9 cellular contexts compared by ENCODE assay signal in genomic region chr21:33299181-33299752, GRCh38. TPM values are rescaled to one million over a fixed set of nuclear protein-coding genes. Genes with fewer than 3 reads are reported as not detected.
DNase-seq lines count a peak whose midpoint lies in the region; ATAC-seq and TF ChIP-seq lines count a peak whose summit lies in the region.
"Had no signal": no experiment of that assay in that cellular context is flagged by ENCODE, and none has a peak within 500 bp of the region (broad histone marks: within the 10 kb centered on the region; RNA-seq: fewer than 3 reads in every experiment).

No MANE protein-coding gene starts in this region.

- H3K27ac ChIP-seq in CD8-positive, alpha-beta T cell (ENCODE audit: low read depth, low read length) = peak overlapping the region; percentile 4
- peak overlapping the region; percentile 7 for H3K27ac ChIP-seq in parathyroid adenoma

- no peaks in the 10 kb centered on the region for H3K27me3 ChIP-seq in CD8-positive, alpha-beta T cell (ENCODE audit: insufficient read depth, low read length)
- no peaks in the 10 kb centered on the region for H3K27me3 ChIP-seq in parathyroid adenoma (ENCODE audit: control insufficient read depth, insufficient read depth, low read length)

- peaks cover 19% of the 10 kb centered on the region for H3K36me3 Mint-ChIP-seq in CD8-positive, alpha-beta T cell

- peak overlapping the region; percentile 24 for H3K4me3 ChIP-seq in CD8-positive, alpha-beta T cell (ENCODE audit: low read depth, low read length)
- no peak overlapping the region for H3K4me3 ChIP-seq in parathyroid adenoma (ENCODE audit: low read depth, low read length)
- H3K4me3 ChIP-seq: skin epidermis had no signal

- no peak overlapping the region for H3K4me2 ChIP-seq in parathyroid adenoma (ENCODE audit: low read length)

- TF ChIP-seq CTCF in CD8-positive, alpha-beta T cell (IDR thresholded peaks at IDR 0.05) = peak; percentile 29
- TF ChIP-seq CTCF in parathyroid adenoma (IDR thresholded peaks at IDR 0.05) = no peak

- peaks cover 36% of the 10 kb centered on the region for H3K4me1 ChIP-seq in CD8-positive, alpha-beta T cell (ENCODE audit: insufficient read depth, low read length)
- no peaks in the 10 kb centered on the region for H3K4me1 ChIP-seq in parathyroid adenoma

- peak overlapping the region; percentile 72 for H3K4me3 Mint-ChIP-seq in CD8-positive, alpha-beta T cell

- intact Hi-C loops in CD8-positive, alpha-beta T cell (cut with DNase I, micrococcal nuclease) = no loop called here

- peaks cover 44% of the 10 kb centered on the region for H3K4me1 Mint-ChIP-seq in CD8-positive, alpha-beta T cell (ENCODE audit: low read depth)

- peak in 5 of 7 experiments; percentile 9 to 68 (median 31) for DNase-seq in CD8-positive, alpha-beta T cell
- peak; percentile 44 for DNase-seq in LoVo (ENCODE audit: low spot score)
- peak; percentile 50 to 56 for DNase-seq in activated T-cell treated with anti-CD3 and anti-CD28 coated beads, Interleukin-2, amount 50 U/mL, for 48 hours
- DNase-seq in SW480 (ENCODE audit: low spot score) = no peak
- DNase-seq in pons (ENCODE audit: low spot score) = no peak
- DNase-seq in H4 (ENCODE audit: low spot score) = no peak

- no peaks in the 10 kb centered on the region for H3K27me3 Mint-ChIP-seq in CD8-positive, alpha-beta T cell (ENCODE audit: low read depth)

- H3K9me3 Mint-ChIP-seq in CD8-positive, alpha-beta T cell = no peaks in the 10 kb centered on the region

- H3K27ac Mint-ChIP-seq in CD8-positive, alpha-beta T cell = peak overlapping the region; percentile 80

- no peak overlapping the region for H3K9ac ChIP-seq in parathyroid adenoma

- no peaks in the 10 kb centered on the region for H3K9me3 ChIP-seq in CD8-positive, alpha-beta T cell (ENCODE audit: low read length)
- no peaks in the 10 kb centered on the region for H3K9me3 ChIP-seq in parathyroid adenoma (ENCODE audit: control insufficient read depth, low read length)

- ATAC-seq in CD8-positive, alpha-beta T cell = peak; percentile 93
- peak; percentile 60 for ATAC-seq in GM19467 (IDR thresholded peaks at IDR 0.05; ENCODE audit: unreplicated experiment)

- no peak overlapping the region for H2AFZ ChIP-seq in parathyroid adenoma

- no peaks in the 10 kb centered on the region for H3K79me2 ChIP-seq in parathyroid adenoma

- CTCF ChIA-PET in CD8-positive, alpha-beta T cell (lab: Charles Lee) = interaction anchor here (0.8 to 2.4 kb wide), 7 partner anchors 15 to 103 kb away, joined by 3 to 10 read pairs (median 3); partner anchors contain the start of gene IFNAR1

- POLR2A ChIA-PET in CD8-positive, alpha-beta T cell (lab: Charles Lee) = interaction anchor here (0.6 to 3.3 kb wide), 6 partner anchors 13 to 554 kb away, joined by 3 to 13 read pairs (median 4); partner anchors contain the start of gene IFNAR1

- H3K36me3 ChIP-seq in CD8-positive, alpha-beta T cell (ENCODE audit: insufficient read depth, low read length) = peaks cover 4% of the 10 kb centered on the region
- H3K36me3 ChIP-seq in parathyroid adenoma (ENCODE audit: control insufficient read depth, insufficient read depth, low read length) = no peaks in the 10 kb centered on the region

RNA-seq across cellular contexts. Expression of gene IFNAR1, which starts 25.5 kb away (rescaled TPM):
- total RNA-seq in CD8-positive, alpha-beta T cell = 10 to 100 TPM; 15.1 to 18.6 TPM
- total RNA-seq in H4 (2014; rRNA removed; shearing (Covaris generic)) = 7.7 and 12.1 TPM in 2 replicates

RNA-seq across cellular contexts. Expression of gene IL10RB, which starts 33.1 kb away (rescaled TPM):
- 1 to 10 TPM; 7.4 to 8.2 TPM for total RNA-seq in CD8-positive, alpha-beta T cell
- 107 and 111 TPM in 2 replicates for total RNA-seq in H4 (2014; rRNA removed; shearing (Covaris generic))

Comparison
In these comparisons a context has a peak if more than half of its experiments do, and no peak if none do; other contexts are left out.
1. DNase-seq: peak in CD8-positive, alpha-beta T cell (5 of 7), LoVo (single experiment) and activated T-cell treated with anti-CD3 and anti-CD28 coated beads, Interleukin-2, amount 50 U/mL, for 48 hours (2 of 2); none in SW480 (single experiment), pons (single experiment) and H4 (single experiment).
2. RNA of gene IL10RB, which starts 33.1 kb away (total RNA-seq): 107 to 111 TPM in H4; 7.4 to 8.2 TPM in CD8-positive, alpha-beta T cell; every median in the first group is over 10 times any median in the second.